22 cellular contexts compared by ENCODE assay signal in the genomic region with DNA sequence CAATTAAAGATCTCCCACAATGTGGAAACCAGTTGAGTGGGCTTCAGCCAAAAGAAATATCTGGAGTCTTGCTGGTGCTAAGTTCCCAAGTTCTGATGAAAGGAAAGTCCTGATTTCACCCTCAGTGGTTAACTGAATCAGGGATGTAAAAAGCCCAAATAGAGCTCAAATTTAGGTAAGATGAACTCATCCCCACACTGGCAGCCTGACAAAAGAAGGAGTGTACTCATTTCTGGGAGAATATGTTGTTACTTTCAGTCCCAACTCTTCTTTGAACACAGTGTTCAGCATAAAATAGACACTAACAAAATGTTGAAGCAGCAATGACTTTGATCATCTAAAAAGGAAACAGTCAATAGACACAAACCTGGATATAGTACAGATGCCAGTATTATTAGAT.
"Had no signal": no experiment of that assay in that cellular context is flagged by ENCODE, and none has a peak within 500 bp of the region (broad histone marks: within the 10 kb centered on the region; RNA-seq: fewer than 3 reads in every experiment).

No MANE protein-coding gene starts in this region.

- DNase-seq: stimulated activated CD4-positive, alpha-beta T cell treated with anti-CD3 and anti-CD28 coated beads, Interleukin-2, amount 100 ng/mL, for 48 hours; stimulated activated CD4-positive, alpha-beta T cell treated with anti-CD3 and anti-CD28 coated beads, Interleukin-4, amount 100 ng/mL, for 1 hour; stimulated activated CD4-positive, alpha-beta T cell treated with anti-CD3 and anti-CD28 coated beads, Interleukin-4, amount 100 ng/mL, for 24 hours; stimulated activated CD4-positive, alpha-beta T cell treated with anti-CD3 and anti-CD28 coated beads, Interleukin-4, amount 100 ng/mL, for 4 hours; stimulated activated CD8-positive, alpha-beta memory T cell treated with anti-CD3 and anti-CD28 coated beads, Interleukin-4, amount 100 ng/mL, for 48 hours; stimulated activated naive B cell treated with anti-CD40 and anti-IgM and Interleukin-4, amounts not matched to agents 10 μg/mL and 1 μg/mL and 100 μg/mL, for 72 hours; stimulated activated naive CD4-positive, alpha-beta T cell; stimulated activated naive CD4-positive, alpha-beta T cell treated with Interleukin-2 at 50 U/mL for 16 hours; stimulated activated naive CD8-positive, alpha-beta T cell treated with anti-CD3 and anti-CD28 coated beads, Interleukin-15, amount 100 ng/mL, for 72 hours; stimulated activated naive CD8-positive, alpha-beta T cell treated with anti-CD3 and anti-CD28 coated beads, Interleukin-15, Interleukin-2, amounts not matched to agents 100 U/mL and 50 U/mL, for 24 hours; stomach; substantia nigra; testis; thyroid gland; tibial artery; transverse colon; trophoblast cell; upper lobe of left lung; upper lobe of right lung; uterus had no signal

- ATAC-seq: stimulated activated effector memory CD8-positive, alpha-beta T cell treated with anti-CD3 and anti-CD28 coated beads, Interleukin-12 subunit alpha, Interleukin-12 subunit beta, amount 100 ng/mL, for 72 hours; stimulated activated memory B cell treated with anti-CD40 and anti-IgM and Interleukin-4, amounts not matched to agents 10 μg/mL and 1 μg/mL and 100 μg/mL, for 72 hours; stimulated activated naive B cell treated with anti-CD40 and anti-IgM and Interleukin-4, amounts not matched to agents 10 μg/mL and 1 μg/mL and 100 μg/mL, for 72 hours; stimulated activated naive CD8-positive, alpha-beta T cell treated with anti-CD3 and anti-CD28 coated beads, Interleukin-15, amount 100 ng/mL, for 72 hours; stimulated activated naive CD8-positive, alpha-beta T cell treated with anti-CD3 and anti-CD28 coated beads, Interleukin-15, Interleukin-2, amounts not matched to agents 100 U/mL and 50 U/mL, for 24 hours; upper lobe of right lung had no signal
